In genomic region chr7:2088801-2089200, GRCh38 we compare ENCODE assay signal across 21 cellular contexts.
DNase-seq lines count a peak whose midpoint lies in the region; ATAC-seq, FAIRE-seq and TF ChIP-seq lines count a peak whose summit lies in the region.
"Had no signal": no experiment of that assay in that cellular context is flagged by ENCODE, and none has a peak within 500 bp of the region (broad histone marks: within the 10 kb centered on the region; RNA-seq: fewer than 3 reads in every experiment).

No MANE protein-coding gene starts in this region.

- 92% methylated on average over 9 of the region's 15 CpGs; no CpG with 5 or more reads in 1 of the 2 experiments for WGBS in IMR-90 (ENCODE audit: extremely low coverage in 2 of 2, insufficient read length in 1 of 2), 2 experiments
- WGBS in HepG2 (ENCODE audit: low lambda C conversion rate): 88% methylated on average over 12 of the region's 15 CpGs

- peaks cover 0 to 19% of the 10 kb centered on the region in 2 experiments; a peak in 3 of 4 replicates for H3K79me1 ChIP-seq in IMR-90 (ENCODE audit: low read depth in 1 of 2, low read length in 2 of 2)

- no peak overlapping the region for H4K5ac ChIP-seq in IMR-90 (ENCODE audit: low read depth, low read length)

- no peak for FAIRE-seq in HepG2 (lab: Jason Lieb, UNC)
- FAIRE-seq in urothelium cell line (lab: Jason Lieb, UNC): peak; percentile 97
- FAIRE-seq: A549, GM12878 had no signal

- intact Hi-C loops in IMR-90 (cut with micrococcal nuclease): no loop called here
- intact Hi-C loops in HepG2 (cut with micrococcal nuclease; ENCODE audit: unreplicated experiment): no loop called here

- H3K79me2 ChIP-seq in HepG2 (ENCODE audit: insufficient read depth, low read length) (no peaks in the 10 kb centered on the region), GM23338 (replicated peaks; ENCODE audit: insufficient read depth) (no peaks in the 10 kb centered on the region)

- H4K8ac ChIP-seq in IMR-90 (ENCODE audit: low read depth in 2 of 2, low read length in 2 of 2): no peak overlapping the region

- H3K27me3 ChIP-seq in BLaER1: no peaks in the 10 kb centered on the region
- H3K27me3 ChIP-seq in IMR-90 (ENCODE audit: control insufficient read depth, insufficient read depth, low read length): no peaks in the 10 kb centered on the region
- no peaks in the 10 kb centered on the region for H3K27me3 ChIP-seq in HepG2 (ENCODE audit: control insufficient read depth in 1 of 2, insufficient read depth in 2 of 2, low read length in 2 of 2)
- no peaks in the 10 kb centered on the region for H3K27me3 ChIP-seq in GM23338 (ENCODE audit: insufficient read depth)

- TF ChIP-seq POLR2A in IMR-90 (IDR thresholded peaks at IDR 0.05; ENCODE audit: low read depth, low read length): no peak
- no peak for TF ChIP-seq POLR2A in HepG2 (IDR thresholded peaks at IDR 0.05; ENCODE audit: insufficient read depth in 1 of 2, low read depth in 2 of 2, low read length in 2 of 2)

- BruUV-seq in IMR-90 (replicated peaks; lab: Mats Ljungman, UMichigan) (no TSS peak), HepG2 (replicated peaks; lab: Mats Ljungman, UMichigan) (no TSS peak)

- H3K23ac ChIP-seq in IMR-90 (ENCODE audit: low read depth, low read length): no peak overlapping the region

- H3K4me2 ChIP-seq in BLaER1 (peak overlapping the region; percentile 87), IMR-90 (ENCODE audit: low read depth, low read length) (no peak overlapping the region), HepG2 (ENCODE audit: low read depth, low read length) (no peak overlapping the region), GM23338 (no peak overlapping the region)
- H3K4me2 ChIP-seq: A549 had no signal

- H3K27ac ChIP-seq in BLaER1: peak overlapping the region; percentile 75
- H3K27ac ChIP-seq in IMR-90 (ENCODE audit: insufficient read depth, low read length): no peak overlapping the region
- H3K27ac ChIP-seq in HepG2 (ENCODE audit: extremely low read length, insufficient read depth, low read length): no peak overlapping the region
- no peak overlapping the region for H3K27ac ChIP-seq in GM23338 (ENCODE audit: low read depth)
- H3K27ac ChIP-seq: 22Rv1, A549 had no signal

- no peak overlapping the region for H3K4ac ChIP-seq in IMR-90 (ENCODE audit: low read depth, low read length)

- H3K9me2 ChIP-seq in GM23338 (ENCODE audit: insufficient read depth): no peaks in the 10 kb centered on the region

- dilution Hi-C loops in IMR-90 (cut with HindIII; ENCODE audit: low sequenced_read_pairs, unreplicated experiment): no loop called here

- TF ChIP-seq RAD21 in IMR-90 (IDR thresholded peaks at IDR 0.05; ENCODE audit: low read length) (no peak), HepG2 (CRISPR knock-in tag; IDR thresholded peaks at IDR 0.05) (no peak)

- peaks cover 19% of the 10 kb centered on the region for H3K36me3 Mint-ChIP-seq in GM23338 (ENCODE audit: low read depth)

- H3K4me1 Mint-ChIP-seq in GM23338: no peaks in the 10 kb centered on the region

- no peak overlapping the region for H3K4me3 ChIP-seq in BLaER1
- no peak overlapping the region for H3K4me3 ChIP-seq in IMR-90 (ENCODE audit: insufficient read depth, low read depth, low read length)
- H3K4me3 ChIP-seq in HepG2 (replicated peaks in 1 of 3; ENCODE audit: insufficient read depth in 1 of 3, low read depth in 2 of 3, low read length in 3 of 3): no peak overlapping the region
- H3K4me3 ChIP-seq in GM23338: no peak overlapping the region
- H3K4me3 ChIP-seq: A549, GM12878, HAP-1 had no signal

- peaks cover 4% of the 10 kb centered on the region; the same call in 2 of the 3 replicates for H3K9me3 Mint-ChIP-seq in GM23338
- H3K9me3 Mint-ChIP-seq: CD8-positive, alpha-beta T cell had no signal

- no peak overlapping the region for H2BK120ac ChIP-seq in IMR-90 (ENCODE audit: low read depth, low read length)

- H3K18ac ChIP-seq in IMR-90 (ENCODE audit: low read depth, low read length): no peak overlapping the region

- H3K9me3 ChIP-seq in BLaER1 (peaks cover 7% of the 10 kb centered on the region; the same call in 1 of the 2 replicates), IMR-90 (ENCODE audit: control insufficient read depth, insufficient read depth, low read length) (no peaks in the 10 kb centered on the region), HepG2 (ENCODE audit: low read length) (no peaks in the 10 kb centered on the region)
- H3K9me3 ChIP-seq: A549, HAP-1 had no signal

- no peak overlapping the region for H4K91ac ChIP-seq in IMR-90 (ENCODE audit: insufficient read depth, low read depth, low read length)

- in situ Hi-C loops in IMR-90 (cut with MboI; ENCODE audit: low sequenced_read_pairs): no loop called here
- in situ Hi-C loops in HepG2 (cut with HindIII; ENCODE audit: extremely low pct_ligation_motif_present, low pct_unique_long_range_greater_than_20kb): no loop called here

- TF ChIP-seq EP300 in HepG2 (IDR thresholded peaks at IDR 0.05; ENCODE audit: low read depth in 2 of 2, low read length in 2 of 2) (no peak), HepG2 (CRISPR knock-in tag; IDR thresholded peaks at IDR 0.05; ENCODE audit: borderline replicate concordance) (no peak)

- H3K14ac ChIP-seq in IMR-90 (replicated peaks; ENCODE audit: low read depth, low read length): no peak overlapping the region

- no peak overlapping the region for H3K9ac ChIP-seq in BLaER1
- no peak overlapping the region for H3K9ac ChIP-seq in IMR-90 (ENCODE audit: low read depth, low read length)
- no peak overlapping the region for H3K9ac ChIP-seq in HepG2 (ENCODE audit: insufficient read depth, low read depth, low read length)

- H2AK5ac ChIP-seq in IMR-90 (ENCODE audit: low read depth, low read length): no peak overlapping the region

- peaks cover 1% of the 10 kb centered on the region for H3K27me3 Mint-ChIP-seq in GM23338 (ENCODE audit: insufficient read depth, low read depth, poor library complexity)

- TF ChIP-seq CTCF in IMR-90 (conservative IDR thresholded peaks at IDR 0.05; ENCODE audit: low read depth, low read length) (no peak), HepG2 (CRISPR knock-in tag; IDR thresholded peaks at IDR 0.05) (no peak), GM23338 (conservative IDR thresholded peaks at IDR 0.05; ENCODE audit: low read depth in 2 of 2) (no peak)

- POLR2A ChIA-PET in IMR-90 (lab: Charles Lee; ENCODE audit: unreplicated experiment): no interaction called here
- POLR2A ChIA-PET in HepG2 (lab: Yijun Ruan, JAX): no interaction called here

- H2BK5ac ChIP-seq in IMR-90 (ENCODE audit: low read depth, low read length, poor library complexity, severe bottlenecking): no peak overlapping the region

- H2AK9ac ChIP-seq in IMR-90 (replicated peaks; ENCODE audit: low read depth, low read length, poor library complexity): no peak overlapping the region

- H3K9me1 ChIP-seq in IMR-90 (ENCODE audit: insufficient read depth, low read length): peaks cover 20% of the 10 kb centered on the region; the same call in 1 of the 2 replicates

- peak overlapping the region; percentile 8 for H2AFZ ChIP-seq in IMR-90 (replicated peaks; ENCODE audit: low read length, poor library complexity)
- H2AFZ ChIP-seq in HepG2 (ENCODE audit: low read length): no peak overlapping the region
- no peak overlapping the region for H2AFZ ChIP-seq in GM23338

- peaks cover 61% of the 10 kb centered on the region for H3K36me3 ChIP-seq in BLaER1
- H3K36me3 ChIP-seq in IMR-90 (ENCODE audit: control insufficient read depth, insufficient read depth, low read length): no peaks in the 10 kb centered on the region; the same call in 1 of the 2 replicates
- peaks cover 4 to 36% of the 10 kb centered on the region in 2 experiments; a peak in 3 of 5 replicates for H3K36me3 ChIP-seq in HepG2 (replicated peaks in 1 of 2; ENCODE audit: control insufficient read depth in 1 of 2, insufficient read depth in 2 of 2, low read length in 2 of 2)
- no peaks in the 10 kb centered on the region for H3K36me3 ChIP-seq in GM23338 (ENCODE audit: insufficient read depth)
- H3K36me3 ChIP-seq: HAP-1 had no signal

- H3K56ac ChIP-seq in IMR-90 (ENCODE audit: extremely low read depth, insufficient read depth, low read length): no peak overlapping the region

- no peaks in the 10 kb centered on the region for H3F3A ChIP-seq in GM23338 (replicated peaks; ENCODE audit: low read depth)

- H2BK15ac ChIP-seq in IMR-90 (ENCODE audit: low read depth, low read length): no peak overlapping the region

- H3K4me3 Mint-ChIP-seq in GM23338: no peak overlapping the region
- H3K4me3 Mint-ChIP-seq: CD8-positive, alpha-beta T cell had no signal

- H3K4me1 ChIP-seq in BLaER1: peaks cover 62% of the 10 kb centered on the region
- peaks cover 6% of the 10 kb centered on the region for H3K4me1 ChIP-seq in IMR-90 (ENCODE audit: control insufficient read depth, insufficient read depth, low read length)
- H3K4me1 ChIP-seq in HepG2 (ENCODE audit: insufficient read depth, low read length): no peaks in the 10 kb centered on the region
- no peaks in the 10 kb centered on the region for H3K4me1 ChIP-seq in GM23338 (ENCODE audit: insufficient read depth)
- H3K4me1 ChIP-seq: A549, HAP-1 had no signal

- no peak overlapping the region for H3K27ac Mint-ChIP-seq in GM23338
- H3K27ac Mint-ChIP-seq: CD8-positive, alpha-beta T cell had no signal

- no peak overlapping the region for H2BK20ac ChIP-seq in IMR-90 (ENCODE audit: low read depth, low read length)

- no peak for DNase-seq in IMR-90
- no peak for DNase-seq in HepG2 (ENCODE audit: low spot score)
- DNase-seq in urothelium cell line (ENCODE audit: low spot score): no peak
- DNase-seq in stimulated activated CD4-positive, alpha-beta T cell treated with anti-CD3 and anti-CD28 coated beads, Interleukin-15, amount 100 ng/mL, for 24 hours: no peak
- DNase-seq in GM23338 (ENCODE audit: low spot score): no peak
- DNase-seq: AML-193; CD8-positive, alpha-beta T cell; COR-L47; DMS 273 treated with DMSO at 0.1 percent for 48 hours; DMS53; DND-41; EL; GOT3; Kasumi-1; KG1 had no signal

- peaks cover 58% of the 10 kb centered on the region for H4K20me1 ChIP-seq in BLaER1
- no peaks in the 10 kb centered on the region for H4K20me1 ChIP-seq in IMR-90 (ENCODE audit: insufficient read depth, low read length)
- H4K20me1 ChIP-seq in HepG2 (ENCODE audit: insufficient read depth, low read length): no peaks in the 10 kb centered on the region
- no peaks in the 10 kb centered on the region for H4K20me1 ChIP-seq in GM23338 (replicated peaks; ENCODE audit: insufficient read depth)

- ATAC-seq in IMR-90 (ENCODE audit: low read depth): no peak
- ATAC-seq in HepG2: peak; percentile 34
- no peak for ATAC-seq in HG03342 (IDR thresholded peaks at IDR 0.05; ENCODE audit: unreplicated experiment)
- no peak for ATAC-seq in GM23338
- ATAC-seq: A549; CD8-positive, alpha-beta T cell; GM12878 had no signal

- CTCF ChIA-PET in IMR-90 (lab: Yijun Ruan, JAX): no interaction called here
- CTCF ChIA-PET in HepG2 (lab: Yijun Ruan, JAX; ENCODE audit: low intra/inter-chr PET ratio, low total read pairs): no interaction called here

TF ChIP-seq in IMR-90, 13 proteins besides CTCF, POLR2A, EP300 and RAD21 (continues in another document):
- no peak for TF ChIP-seq NFE2L2 (IDR thresholded peaks at IDR 0.05; ENCODE audit: low read depth, low read length)

TF ChIP-seq in GM23338, 12 proteins besides CTCF, POLR2A, EP300 and RAD21 (continues in another document):
- no peak for TF ChIP-seq NANOG (IDR thresholded peaks at IDR 0.05; ENCODE audit: borderline replicate concordance)
- TF ChIP-seq POLR2AphosphoS5 (IDR thresholded peaks at IDR 0.05; ENCODE audit: low read depth): no peak
- TF ChIP-seq CREB1 (CRISPR knock-in tag; IDR thresholded peaks at IDR 0.05; ENCODE audit: low read depth): no peak
- TF ChIP-seq EZH2 (IDR thresholded peaks at IDR 0.05; ENCODE audit: low read depth, unreplicated experiment): no peak
